Comparison of ENCODE assay signal across 18 cellular contexts in the genomic region with DNA sequence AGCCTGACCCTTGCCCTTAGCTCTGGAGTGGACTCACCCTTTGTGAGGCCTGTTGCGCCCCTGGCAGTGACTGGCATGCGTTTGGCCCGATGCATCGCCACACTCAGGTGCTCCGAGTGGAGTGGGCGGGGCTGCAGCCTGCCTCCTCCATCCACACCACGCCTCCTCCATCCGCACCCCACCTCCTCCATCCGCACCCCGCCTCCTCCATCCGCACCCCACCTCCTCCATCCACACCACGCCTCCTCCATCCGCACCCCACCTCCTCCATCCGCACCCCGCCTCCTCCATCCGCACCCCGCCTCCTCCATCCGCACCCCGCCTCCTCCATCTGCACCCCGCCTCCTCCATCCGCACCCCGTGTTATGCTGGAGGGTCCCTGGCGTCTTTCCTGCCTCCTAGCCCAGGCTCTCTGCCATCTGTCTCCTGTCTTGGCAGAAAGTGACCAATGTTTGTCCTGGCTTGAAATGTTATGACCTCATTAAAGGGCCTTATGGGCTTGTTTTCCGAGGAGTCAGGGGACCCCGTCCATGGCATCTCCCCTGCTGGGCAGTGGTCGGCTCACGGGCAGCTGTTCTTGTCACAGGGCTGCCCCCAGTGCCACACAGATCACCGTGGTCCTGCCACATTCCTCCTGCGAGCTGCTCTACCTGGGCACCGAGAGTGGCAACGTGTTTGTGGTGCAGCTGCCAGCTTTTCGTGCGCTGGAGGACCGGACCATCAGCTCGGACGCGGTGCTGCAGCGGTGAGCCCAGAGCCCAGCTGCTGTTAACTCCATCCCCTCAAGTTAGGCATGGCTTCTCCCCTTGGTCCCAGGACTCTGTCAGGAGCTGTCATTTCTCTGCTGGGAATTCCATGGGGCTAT. TPM values are rescaled to one million over a fixed set of nuclear protein-coding genes. Genes with fewer than 3 reads are reported as not detected.
DNase-seq lines count a peak whose midpoint lies in the region; ATAC-seq and TF ChIP-seq lines count a peak whose summit lies in the region.
"Had no signal": no experiment of that assay in that cellular context is flagged by ENCODE, and none has a peak within 500 bp of the region (broad histone marks: within the 10 kb centered on the region; RNA-seq: fewer than 3 reads in every experiment).

No MANE protein-coding gene starts in this region.

- WGBS in right lobe of liver (ENCODE audit: insufficient coverage, low coverage, low lambda C conversion rate, missing lambda C conversion rate), result 39% methylated on average over 13 of the region's 38 CpGs

- TF ChIP-seq CTCF in C4-2B (conservative IDR thresholded peaks at IDR 0.05), result no peak
- TF ChIP-seq CTCF in right lobe of liver (IDR thresholded peaks at IDR 0.05), result no peak

- DNase-seq in right lobe of liver (peak in 1 of 3 donors; percentile 65), ureter (ENCODE audit: low spot score) (no peak), inferior parietal cortex (ENCODE audit: extremely low spot score) (no peak)
- DNase-seq: activated CD8-positive, alpha-beta memory T cell treated with anti-CD3 and anti-CD28 coated beads, Interleukin-2, amount 10 ng/mL, durations not matched to agents 7 days and 5 days; effector memory CD4-positive, alpha-beta T cell; GOT3; MG63; NCI-H1694 treated with DMSO at 0.1 percent for 48 hours; ovary; stimulated activated CD4-positive, alpha-beta T cell treated with anti-CD3 and anti-CD28 coated beads, Interleukin-1b, Interleukin-23, amount 100 ng/mL, for 48 hours; stimulated activated naive CD8-positive, alpha-beta T cell treated with anti-CD3 and anti-CD28 coated beads, Interleukin-15, amount 100 ng/mL, for 72 hours; T1000 had no signal

- no peak for TF ChIP-seq POLR2A in right lobe of liver (IDR thresholded peaks at IDR 0.05)

- H3K27ac ChIP-seq in C4-2B (peak overlapping the region; percentile 75), angular gyrus (ENCODE audit: low read depth, low read length) (peak overlapping the region; percentile 90), right lobe of liver (peak overlapping the region in 2 of 3 donors; percentile 82 to 90)
- H3K27ac ChIP-seq: ovary, SK-N-MC had no signal

- intact Hi-C loops in right lobe of liver (cut with DNase I), result no loop called here

- H3K4me3 ChIP-seq in right lobe of liver, result peak overlapping the region in 2 of 3 donors; percentile 32 to 38
- H3K4me3 ChIP-seq: MG63, ovary, Peyer's patch, SK-N-MC had no signal

- peaks cover 0 to 64% (median 30%) of the 10 kb centered on the region in 4 donors for H3K4me1 ChIP-seq in right lobe of liver

- ATAC-seq in right lobe of liver, result peak in 3 of 4 donors; percentile 0 to 19 (median 1)
- no peak for ATAC-seq in HG03135 (IDR thresholded peaks at IDR 0.05; ENCODE audit: unreplicated experiment)
- ATAC-seq: activated CD4-positive, CD25-positive, alpha-beta regulatory T cell treated with anti-CD3 and anti-CD28 coated beads, Interleukin-2, amount 50 U/mL, for 24 hours; activated CD8-positive, alpha-beta memory T cell treated with anti-CD3 and anti-CD28 coated beads, Interleukin-2, amount 10 ng/mL, durations not matched to agents 7 days and 5 days; stimulated activated naive CD8-positive, alpha-beta T cell treated with anti-CD3 and anti-CD28 coated beads, Interleukin-15, amount 100 ng/mL, for 72 hours had no signal

- no peaks in the 10 kb centered on the region for H3K27me3 ChIP-seq in right lobe of liver
- H3K27me3 ChIP-seq: MG63, ovary, Peyer's patch had no signal

- H3K9me3 ChIP-seq in right lobe of liver, result no peaks in the 10 kb centered on the region
- H3K9me3 ChIP-seq: MG63, ovary, Peyer's patch had no signal

- peaks cover 0 to 11% (median 4%) of the 10 kb centered on the region in 4 donors for H3K36me3 ChIP-seq in right lobe of liver
- H3K36me3 ChIP-seq: MG63, ovary had no signal

RNA-seq across cellular contexts. Expression of a gene that starts 28.7 kb away (rescaled TPM):
- total RNA-seq in right lobe of liver (100 to 1,000 TPM in 1 of 6 experiments, 10 to 100 TPM in 5; 26.4 to 104 (median 52.9) TPM), ureter (267 TPM)

RNA-seq across cellular contexts. Expression of a gene that starts 33.4 kb away (rescaled TPM):
- total RNA-seq in right lobe of liver (10 to 100 TPM; 32.8 to 71.4 (median 44.6) TPM), ureter (94.0 TPM)

RNA-seq across cellular contexts. Expression of a gene that starts 42.6 kb away (rescaled TPM):
- 10 to 100 TPM in 4 of 6 experiments, 1 to 10 TPM in 2; 8.5 to 13.6 (median 10.2) TPM for total RNA-seq in right lobe of liver
- 25.1 TPM for total RNA-seq in ureter

RNA-seq across cellular contexts. Expression of a gene that starts 43.6 kb away (rescaled TPM):
- total RNA-seq in right lobe of liver (10 to 100 TPM in 4 of 6 experiments, 1 to 10 TPM in 2; 9.0 to 26.0 (median 12.0) TPM), ureter (60.8 TPM)
